Comparison of ENCODE assay signal across 19 cellular contexts in the genomic region with DNA sequence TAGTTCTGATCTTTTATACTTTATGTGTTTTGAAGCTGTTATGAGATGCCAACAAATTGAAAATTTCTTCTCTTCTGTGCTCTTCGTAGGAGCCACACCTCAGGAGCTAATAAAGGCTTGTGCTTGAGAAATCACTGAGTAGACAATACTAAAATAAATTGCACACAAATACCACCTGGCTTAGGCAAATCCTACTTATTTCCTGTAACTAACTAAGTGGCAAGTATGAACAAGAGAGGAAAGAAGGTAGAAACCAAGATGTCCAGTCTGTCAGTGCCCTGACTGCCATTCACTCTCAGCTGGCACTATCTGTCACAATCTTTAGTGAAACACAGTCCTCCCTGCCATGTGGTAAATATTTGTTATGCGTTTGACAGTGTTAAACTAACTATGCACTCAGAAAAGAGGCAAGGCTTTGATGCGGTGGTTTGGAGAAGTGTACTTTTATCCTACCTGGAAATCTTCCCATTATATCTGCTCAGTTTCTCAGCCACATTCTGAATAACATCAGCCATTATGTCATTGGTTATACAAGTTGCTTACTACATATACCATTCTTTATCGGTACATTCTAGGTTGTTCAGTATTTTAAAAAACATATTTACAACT.
"Had no signal": no experiment of that assay in that cellular context is flagged by ENCODE, and none has a peak within 500 bp of the region (broad histone marks: within the 10 kb centered on the region; RNA-seq: fewer than 3 reads in every experiment).

No MANE protein-coding gene starts in this region.

- H3K27me3 ChIP-seq: colonic mucosa, gastrocnemius medialis, left lung, neutrophil, pancreas, right lobe of liver had no signal

- DNase-seq: colonic mucosa; effector memory CD4-positive, alpha-beta T cell; erythroblast; foreskin fibroblast; gastrocnemius medialis; head of caudate nucleus; kidney; left lung; natural killer cell; pancreas; retina; right lobe of liver; small intestine; stimulated activated CD4-positive, alpha-beta T cell treated with anti-CD3 and anti-CD28 coated beads, Interleukin-15, amount 100 ng/mL, for 24 hours; stimulated activated CD4-positive, alpha-beta T cell treated with anti-CD3 and anti-CD28 coated beads, Interleukin-2, amount 100 ng/mL, for 48 hours; stimulated activated naive B cell treated with anti-CD40 and anti-IgM and Interleukin-4, amounts not matched to agents 10 μg/mL and 1 μg/mL and 100 μg/mL, for 72 hours; trophoblast cell had no signal

- H3K36me3 ChIP-seq: colonic mucosa, gastrocnemius medialis, left lung, neutrophil, pancreas, right lobe of liver, thoracic aorta had no signal

- ATAC-seq: gastrocnemius medialis; left lung; natural killer cell; pancreas; right lobe of liver; stimulated activated naive B cell treated with anti-CD40 and anti-IgM and Interleukin-4, amounts not matched to agents 10 μg/mL and 1 μg/mL and 100 μg/mL, for 72 hours had no signal

- H3K4me1 ChIP-seq: colonic mucosa, gastrocnemius medialis, left lung, right lobe of liver had no signal

- H3K27ac ChIP-seq: colonic mucosa, gastrocnemius medialis, left lung, neutrophil, pancreas, right lobe of liver, thoracic aorta had no signal

- H3K4me3 ChIP-seq: colonic mucosa, gastrocnemius medialis, left lung, pancreas, right lobe of liver, thoracic aorta had no signal

- H3K9me3 ChIP-seq: colonic mucosa, gastrocnemius medialis, left lung, neutrophil, pancreas, right lobe of liver, thoracic aorta had no signal
